ENCODE assay signal across 8 cellular contexts in the genomic region with DNA sequence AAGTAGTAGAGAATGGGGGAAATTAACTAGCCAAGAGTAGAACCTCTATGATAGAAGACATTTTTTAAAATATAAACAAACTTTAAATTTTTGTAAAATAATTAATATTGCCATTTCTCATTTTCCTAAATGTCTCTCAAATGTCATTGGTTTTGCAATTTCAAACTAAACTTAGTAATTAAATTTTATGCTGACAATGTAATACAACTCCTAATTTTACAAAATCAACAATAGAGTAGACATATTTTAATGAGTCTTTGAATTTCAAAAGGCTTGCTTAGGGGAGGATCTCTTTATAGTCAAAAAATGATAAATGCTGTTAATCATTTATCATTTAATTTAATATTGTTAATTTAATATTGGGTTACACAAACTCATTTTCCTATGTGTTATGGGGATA.
"Had no signal": no experiment of that assay in that cellular context is flagged by ENCODE, and none has a peak within 500 bp of the region (broad histone marks: within the 10 kb centered on the region; RNA-seq: fewer than 3 reads in every experiment).

No MANE protein-coding gene starts in this region.

- ATAC-seq: HCT116 had no signal

- H3K4me1 ChIP-seq: HAP-1 had no signal

- H2AFZ ChIP-seq: GM23248 had no signal

- DNase-seq: GM23248, GOT3, H7, HFFc6, KG1 had no signal

- H3K36me3 ChIP-seq: HAP-1 had no signal

- H3K9ac ChIP-seq: GM23248 had no signal

- H3K4me3 ChIP-seq: GM23248, HAP-1 had no signal

- H3K27ac ChIP-seq: GM23248, HL-60 had no signal

- H3K9me3 ChIP-seq: HAP-1 had no signal
